8 cellular contexts compared by ENCODE assay signal in the genomic region with DNA sequence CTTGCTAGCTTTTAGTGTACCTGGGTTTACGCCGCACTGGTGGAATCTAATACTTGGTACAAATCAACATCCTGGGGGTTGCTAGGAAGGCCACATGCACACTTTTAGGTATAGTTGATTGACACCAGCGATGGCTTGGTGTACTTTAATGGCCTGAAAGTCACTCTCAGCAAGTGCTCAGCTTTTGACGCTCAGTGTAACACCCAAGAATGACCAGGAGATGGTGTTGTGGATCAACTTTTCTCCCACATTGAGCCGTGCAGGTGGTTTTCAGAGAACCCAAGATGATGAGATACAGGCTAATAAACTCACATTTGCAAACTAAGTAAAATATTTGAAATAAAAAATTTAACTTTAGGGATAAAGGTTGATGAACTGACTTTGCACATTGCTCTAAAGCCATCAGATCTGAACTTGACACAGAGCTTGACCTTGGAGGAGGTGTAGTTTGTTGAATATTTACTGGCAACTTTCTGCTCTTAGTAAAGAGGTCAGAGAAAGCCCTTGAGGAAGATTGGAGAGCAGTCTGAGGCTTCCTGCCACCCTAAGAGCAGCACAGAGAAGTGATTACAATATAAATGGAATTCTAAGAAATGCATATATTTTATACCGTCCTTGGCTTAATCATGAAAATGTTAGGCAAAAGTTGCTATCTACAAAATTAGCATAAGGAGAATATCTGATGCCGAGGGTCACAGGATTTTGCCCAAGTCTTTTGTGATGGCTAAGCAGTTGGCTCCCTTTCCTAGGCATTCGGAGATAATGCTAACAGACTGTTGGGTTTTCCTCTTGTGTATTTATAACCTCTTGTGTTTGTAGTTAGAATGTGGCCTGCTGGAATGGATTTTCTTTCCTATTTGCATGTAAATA.
DNase-seq lines count a peak whose midpoint lies in the region; ATAC-seq, FAIRE-seq and TF ChIP-seq lines count a peak whose summit lies in the region.

No MANE protein-coding gene starts in this region.

- H3K27ac ChIP-seq in OCI-LY7 (ENCODE audit: low read depth, low read length, poor library complexity, severe bottlenecking) (no peak overlapping the region), kidney (ENCODE audit: low read depth in 2 of 2, low read length in 2 of 2) (peak overlapping the region in 1 of 2 donors; percentile 21), testis (no peak overlapping the region)

- H3K9ac ChIP-seq in kidney (ENCODE audit: low read length in 2 of 2) = no peak overlapping the region

- CTCF ChIA-PET in OCI-LY7 (lab: Charles Lee; ENCODE audit: unreplicated experiment) = interaction anchor here (1.2 to 1.3 kb wide), 2 partner anchors 15 to 18 kb away, joined by 3 read pairs; no protein-coding TSS in a partner anchor

- intact Hi-C loops in OCI-LY7 (cut with micrococcal nuclease; ENCODE audit: unreplicated experiment) = loop anchor here (5.0 to 10.0 kb wide), 2 partner anchors 107 to 1049 kb away; no protein-coding TSS in a partner anchor
- intact Hi-C loops in kidney (cut with DNase I) = loop anchor here (10.0 kb wide), 1 partner anchor 877 kb away; a partner anchor contains a TSS
- intact Hi-C loops in testis (cut with DNase I; ENCODE audit: low total_unique reads) = no loop called here

- FAIRE-seq in bronchial epithelial cell (lab: Jason Lieb, UNC) = no peak
- peak; percentile 89 for FAIRE-seq in kidney (lab: Jason Lieb, UNC)

- POLR2A ChIA-PET in OCI-LY7 (lab: Charles Lee) = interaction anchor here (0.7 to 1.2 kb wide), 2 partner anchors 9 to 915 kb away, joined by 3 to 4 read pairs; no protein-coding TSS in a partner anchor

- H2AFZ ChIP-seq in OCI-LY7 (ENCODE audit: low read length) = no peak overlapping the region

- H3K9me3 ChIP-seq in OCI-LY7 (ENCODE audit: low read length) (no peaks in the 10 kb centered on the region), kidney (ENCODE audit: control insufficient read depth in 1 of 2, low read length in 2 of 2) (no peaks in the 10 kb centered on the region), testis (no peaks in the 10 kb centered on the region)

- H3K27me3 ChIP-seq in bronchial epithelial cell (ENCODE audit: control insufficient read depth, insufficient read depth, low read length) (no peaks in the 10 kb centered on the region), testis (no peaks in the 10 kb centered on the region)

- TF ChIP-seq CTCF in OCI-LY7 (conservative IDR thresholded peaks at IDR 0.05; ENCODE audit: low read length) = peak; percentile 91
- peak; percentile 73 for TF ChIP-seq CTCF in bronchial epithelial cell (IDR thresholded peaks at IDR 0.05; ENCODE audit: insufficient read depth, low read length, severe bottlenecking)
- TF ChIP-seq CTCF in kidney (IDR thresholded peaks at IDR 0.05; ENCODE audit: borderline replicate concordance, extremely low read depth, insufficient read depth) = peak; percentile 75
- peak; percentile 40 to 75 (median 59) for TF ChIP-seq CTCF in testis (IDR thresholded peaks at IDR 0.05)

- H3K79me2 ChIP-seq in OCI-LY7 (ENCODE audit: insufficient read depth, low read depth, low read length) = no peaks in the 10 kb centered on the region

- no peak overlapping the region for H3K4me3 ChIP-seq in OCI-LY7 (ENCODE audit: low read depth, low read length, poor library complexity, severe bottlenecking)
- no peak overlapping the region for H3K4me3 ChIP-seq in bronchial epithelial cell (ENCODE audit: low read depth, low read length)
- no peak overlapping the region for H3K4me3 ChIP-seq in kidney (ENCODE audit: low read length in 2 of 2)
- H3K4me3 ChIP-seq in testis = no peak overlapping the region

- H3K36me3 ChIP-seq in OCI-LY7 (ENCODE audit: insufficient read depth, low read length) (no peaks in the 10 kb centered on the region), bronchial epithelial cell (ENCODE audit: control insufficient read depth, insufficient read depth, low read length) (no peaks in the 10 kb centered on the region), kidney (ENCODE audit: control insufficient read depth in 1 of 2, insufficient read depth in 2 of 2, low read length in 2 of 2) (no peaks in the 10 kb centered on the region), testis (ENCODE audit: low read depth, missing control alignments) (no peaks in the 10 kb centered on the region)

- no peak overlapping the region for H3K4me2 ChIP-seq in OCI-LY7 (ENCODE audit: low read length)

- no peaks in the 10 kb centered on the region for H4K20me1 ChIP-seq in OCI-LY7 (ENCODE audit: insufficient read depth, low read length)

- peak; percentile 13 to 47 for DNase-seq in NCI-H2081 (lab: John Stamatoyannopoulos, UW)
- no peak for DNase-seq in NCI-H2081 treated with DMSO at 0.1 percent for 48 hours (lab: John Stamatoyannopoulos, UW)
- DNase-seq in OCI-LY7 (ENCODE audit: low spot score) = peak; percentile 59
- peak; percentile 61 for DNase-seq in bronchial epithelial cell (ENCODE audit: low read depth)
- no peak for DNase-seq in kidney
- peak; percentile 43 for DNase-seq in testis

- ATAC-seq in GM19324 (IDR thresholded peaks at IDR 0.05; ENCODE audit: low FRiP score, unreplicated experiment) (peak; percentile 66), HG03342 (IDR thresholded peaks at IDR 0.05; ENCODE audit: unreplicated experiment) (peak; percentile 87)

- TF ChIP-seq POLR2A in testis (IDR thresholded peaks at IDR 0.05) = no peak

- no peaks in the 10 kb centered on the region for H3K4me1 ChIP-seq in OCI-LY7 (ENCODE audit: insufficient read depth, low read length, poor library complexity, severe bottlenecking)
- peaks cover 8 to 12% of the 10 kb centered on the region in 2 donors for H3K4me1 ChIP-seq in kidney (ENCODE audit: control insufficient read depth in 1 of 2, insufficient read depth in 1 of 2, low read depth in 1 of 2, low read length in 2 of 2)
- no peaks in the 10 kb centered on the region for H3K4me1 ChIP-seq in testis

- WGBS in testis, 2 donors = 51 to 75% methylated on average over 7 to 8 of the region's 8 CpGs

- H3K9me2 ChIP-seq in OCI-LY7 (ENCODE audit: insufficient read depth, low read length) = no peaks in the 10 kb centered on the region

- BruUV-seq in OCI-LY7 (replicated peaks; lab: Mats Ljungman, UMichigan) = no TSS peak

Comparison
In these comparisons a context has a peak if more than half of its experiments do, and no peak if none do; other contexts are left out.
1. DNase-seq: peak in NCI-H2081 (2 of 2), OCI-LY7 (single experiment), bronchial epithelial cell (single experiment) and testis (single experiment); none in NCI-H2081 treated with DMSO at 0.1 percent for 48 hours (single experiment) and kidney (single experiment).
2. Peak in every context shown above with its lines, with median percentiles within 50 percentile points of each other: CTCF ChIP-seq.